ENCODE assay signal across 1 cellular context in the genomic region with DNA sequence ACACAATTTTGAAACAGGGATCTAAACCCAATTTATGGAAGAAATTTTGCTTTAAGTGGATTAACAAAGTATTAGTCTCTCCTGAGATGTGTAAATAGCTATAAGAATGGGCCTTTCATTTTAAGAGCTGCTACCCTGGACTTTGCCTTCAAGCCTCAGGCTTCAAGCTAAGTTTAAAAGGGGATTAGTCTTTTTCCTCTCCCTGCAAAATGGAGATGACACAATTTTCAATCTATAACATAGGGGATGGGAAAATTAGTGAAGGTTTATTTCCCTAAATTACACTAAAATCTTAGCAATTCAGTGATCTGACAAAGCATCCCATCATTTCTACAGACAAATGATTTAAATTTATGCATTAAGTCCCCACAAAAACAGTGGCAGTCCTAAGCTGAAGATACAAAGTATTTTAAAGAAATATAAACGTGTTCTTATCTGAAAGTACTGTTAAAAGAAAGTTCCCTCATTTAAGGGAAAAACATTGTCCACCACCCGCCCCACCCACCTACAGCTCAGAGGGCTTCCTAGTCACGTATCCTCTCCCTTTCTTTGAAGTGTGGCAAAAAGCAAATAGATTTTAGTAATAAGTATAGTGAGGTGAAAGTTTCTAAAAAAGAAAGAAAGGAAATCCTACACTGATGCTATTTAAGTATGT.
TF ChIP-seq lines count a peak whose summit lies in the region.

No MANE protein-coding gene starts in this region.

TF ChIP-seq in HepG2, 621 proteins besides CTCF, POLR2A, EP300 and RAD21 (continued from another document and continues in another):
- TF ChIP-seq, protein P1, sequence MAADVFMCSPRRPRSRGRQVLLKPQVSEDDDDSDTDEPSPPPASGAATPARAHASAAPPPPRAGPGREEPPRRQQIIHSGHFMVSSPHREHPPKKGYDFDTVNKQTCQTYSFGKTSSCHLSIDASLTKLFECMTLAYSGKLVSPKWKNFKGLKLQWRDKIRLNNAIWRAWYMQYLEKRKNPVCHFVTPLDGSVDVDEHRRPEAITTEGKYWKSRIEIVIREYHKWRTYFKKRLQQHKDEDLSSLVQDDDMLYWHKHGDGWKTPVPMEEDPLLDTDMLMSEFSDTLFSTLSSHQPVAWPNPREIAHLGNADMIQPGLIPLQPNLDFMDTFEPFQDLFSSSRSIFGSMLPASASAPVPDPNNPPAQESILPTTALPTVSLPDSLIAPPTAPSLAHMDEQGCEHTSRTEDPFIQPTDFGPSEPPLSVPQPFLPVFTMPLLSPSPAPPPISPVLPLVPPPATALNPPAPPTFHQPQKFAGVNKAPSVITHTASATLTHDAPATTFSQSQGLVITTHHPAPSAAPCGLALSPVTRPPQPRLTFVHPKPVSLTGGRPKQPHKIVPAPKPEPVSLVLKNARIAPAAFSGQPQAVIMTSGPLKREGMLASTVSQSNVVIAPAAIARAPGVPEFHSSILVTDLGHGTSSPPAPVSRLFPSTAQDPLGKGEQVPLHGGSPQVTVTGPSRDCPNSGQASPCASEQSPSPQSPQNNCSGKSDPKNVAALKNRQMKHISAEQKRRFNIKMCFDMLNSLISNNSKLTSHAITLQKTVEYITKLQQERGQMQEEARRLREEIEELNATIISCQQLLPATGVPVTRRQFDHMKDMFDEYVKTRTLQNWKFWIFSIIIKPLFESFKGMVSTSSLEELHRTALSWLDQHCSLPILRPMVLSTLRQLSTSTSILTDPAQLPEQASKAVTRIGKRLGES (CRISPR knock-in tag; IDR thresholded peaks at IDR 0.05; ENCODE audit: borderline replicate concordance), result no peak
- TF ChIP-seq ZNF143 (CRISPR knock-in tag; IDR thresholded peaks at IDR 0.05), result no peak
- TF ChIP-seq SMAD1 (CRISPR knock-in tag; IDR thresholded peaks at IDR 0.05; ENCODE audit: borderline replicate concordance, low read depth), result no peak
- TF ChIP-seq, protein P2, sequence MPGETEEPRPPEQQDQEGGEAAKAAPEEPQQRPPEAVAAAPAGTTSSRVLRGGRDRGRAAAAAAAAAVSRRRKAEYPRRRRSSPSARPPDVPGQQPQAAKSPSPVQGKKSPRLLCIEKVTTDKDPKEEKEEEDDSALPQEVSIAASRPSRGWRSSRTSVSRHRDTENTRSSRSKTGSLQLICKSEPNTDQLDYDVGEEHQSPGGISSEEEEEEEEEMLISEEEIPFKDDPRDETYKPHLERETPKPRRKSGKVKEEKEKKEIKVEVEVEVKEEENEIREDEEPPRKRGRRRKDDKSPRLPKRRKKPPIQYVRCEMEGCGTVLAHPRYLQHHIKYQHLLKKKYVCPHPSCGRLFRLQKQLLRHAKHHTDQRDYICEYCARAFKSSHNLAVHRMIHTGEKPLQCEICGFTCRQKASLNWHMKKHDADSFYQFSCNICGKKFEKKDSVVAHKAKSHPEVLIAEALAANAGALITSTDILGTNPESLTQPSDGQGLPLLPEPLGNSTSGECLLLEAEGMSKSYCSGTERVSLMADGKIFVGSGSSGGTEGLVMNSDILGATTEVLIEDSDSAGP (CRISPR knock-in tag; IDR thresholded peaks at IDR 0.05; ENCODE audit: borderline replicate concordance), result no peak
- peak; percentile 95 for TF ChIP-seq NFIC (IDR thresholded peaks at IDR 0.05; ENCODE audit: low read length)
- no peak for TF ChIP-seq ZNF124 (CRISPR knock-in tag; IDR thresholded peaks at IDR 0.05)
- no peak for TF ChIP-seq ZNF775 (CRISPR knock-in tag; IDR thresholded peaks at IDR 0.05; ENCODE audit: borderline replicate concordance)
- TF ChIP-seq TBX2 (CRISPR knock-in tag; IDR thresholded peaks at IDR 0.05; ENCODE audit: borderline replicate concordance), result peak; percentile 88
- TF ChIP-seq, protein P3, sequence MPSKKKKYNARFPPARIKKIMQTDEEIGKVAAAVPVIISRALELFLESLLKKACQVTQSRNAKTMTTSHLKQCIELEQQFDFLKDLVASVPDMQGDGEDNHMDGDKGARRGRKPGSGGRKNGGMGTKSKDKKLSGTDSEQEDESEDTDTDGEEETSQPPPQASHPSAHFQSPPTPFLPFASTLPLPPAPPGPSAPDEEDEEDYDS (CRISPR knock-in tag; IDR thresholded peaks at IDR 0.05), result peak; percentile 41; the same call in 1 of the 2 replicates
- TF ChIP-seq ZNF773 (CRISPR knock-in tag; IDR thresholded peaks at IDR 0.05; ENCODE audit: borderline replicate concordance), result no peak
- TF ChIP-seq, protein P4, sequence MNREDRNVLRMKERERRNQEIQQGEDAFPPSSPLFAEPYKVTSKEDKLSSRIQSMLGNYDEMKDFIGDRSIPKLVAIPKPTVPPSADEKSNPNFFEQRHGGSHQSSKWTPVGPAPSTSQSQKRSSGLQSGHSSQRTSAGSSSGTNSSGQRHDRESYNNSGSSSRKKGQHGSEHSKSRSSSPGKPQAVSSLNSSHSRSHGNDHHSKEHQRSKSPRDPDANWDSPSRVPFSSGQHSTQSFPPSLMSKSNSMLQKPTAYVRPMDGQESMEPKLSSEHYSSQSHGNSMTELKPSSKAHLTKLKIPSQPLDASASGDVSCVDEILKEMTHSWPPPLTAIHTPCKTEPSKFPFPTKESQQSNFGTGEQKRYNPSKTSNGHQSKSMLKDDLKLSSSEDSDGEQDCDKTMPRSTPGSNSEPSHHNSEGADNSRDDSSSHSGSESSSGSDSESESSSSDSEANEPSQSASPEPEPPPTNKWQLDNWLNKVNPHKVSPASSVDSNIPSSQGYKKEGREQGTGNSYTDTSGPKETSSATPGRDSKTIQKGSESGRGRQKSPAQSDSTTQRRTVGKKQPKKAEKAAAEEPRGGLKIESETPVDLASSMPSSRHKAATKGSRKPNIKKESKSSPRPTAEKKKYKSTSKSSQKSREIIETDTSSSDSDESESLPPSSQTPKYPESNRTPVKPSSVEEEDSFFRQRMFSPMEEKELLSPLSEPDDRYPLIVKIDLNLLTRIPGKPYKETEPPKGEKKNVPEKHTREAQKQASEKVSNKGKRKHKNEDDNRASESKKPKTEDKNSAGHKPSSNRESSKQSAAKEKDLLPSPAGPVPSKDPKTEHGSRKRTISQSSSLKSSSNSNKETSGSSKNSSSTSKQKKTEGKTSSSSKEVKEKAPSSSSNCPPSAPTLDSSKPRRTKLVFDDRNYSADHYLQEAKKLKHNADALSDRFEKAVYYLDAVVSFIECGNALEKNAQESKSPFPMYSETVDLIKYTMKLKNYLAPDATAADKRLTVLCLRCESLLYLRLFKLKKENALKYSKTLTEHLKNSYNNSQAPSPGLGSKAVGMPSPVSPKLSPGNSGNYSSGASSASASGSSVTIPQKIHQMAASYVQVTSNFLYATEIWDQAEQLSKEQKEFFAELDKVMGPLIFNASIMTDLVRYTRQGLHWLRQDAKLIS (CRISPR knock-in tag; IDR thresholded peaks at IDR 0.05), result 0 out of 2 replicates have a peak, but pooled peaks have one; percentile 71
- TF ChIP-seq NFIB (CRISPR knock-in tag; IDR thresholded peaks at IDR 0.05; ENCODE audit: borderline replicate concordance), result no peak
- TF ChIP-seq SRSF9 (IDR thresholded peaks at IDR 0.05; ENCODE audit: borderline replicate concordance, insufficient read depth, low read depth, low read length, poor library complexity, severe bottlenecking), result no peak
- TF ChIP-seq ARID2 (CRISPR knock-in tag; IDR thresholded peaks at IDR 0.05; ENCODE audit: borderline replicate concordance), result 0 out of 2 replicates have a peak, but pooled peaks have one; percentile 58
- TF ChIP-seq ZNF670 (CRISPR knock-in tag; IDR thresholded peaks at IDR 0.05; ENCODE audit: borderline replicate concordance), result no peak
- TF ChIP-seq KDM5B (CRISPR knock-in tag; IDR thresholded peaks at IDR 0.05; ENCODE audit: borderline replicate concordance), result no peak
- TF ChIP-seq ZNF557 (CRISPR knock-in tag; IDR thresholded peaks at IDR 0.05), result no peak
- TF ChIP-seq, protein P5, sequence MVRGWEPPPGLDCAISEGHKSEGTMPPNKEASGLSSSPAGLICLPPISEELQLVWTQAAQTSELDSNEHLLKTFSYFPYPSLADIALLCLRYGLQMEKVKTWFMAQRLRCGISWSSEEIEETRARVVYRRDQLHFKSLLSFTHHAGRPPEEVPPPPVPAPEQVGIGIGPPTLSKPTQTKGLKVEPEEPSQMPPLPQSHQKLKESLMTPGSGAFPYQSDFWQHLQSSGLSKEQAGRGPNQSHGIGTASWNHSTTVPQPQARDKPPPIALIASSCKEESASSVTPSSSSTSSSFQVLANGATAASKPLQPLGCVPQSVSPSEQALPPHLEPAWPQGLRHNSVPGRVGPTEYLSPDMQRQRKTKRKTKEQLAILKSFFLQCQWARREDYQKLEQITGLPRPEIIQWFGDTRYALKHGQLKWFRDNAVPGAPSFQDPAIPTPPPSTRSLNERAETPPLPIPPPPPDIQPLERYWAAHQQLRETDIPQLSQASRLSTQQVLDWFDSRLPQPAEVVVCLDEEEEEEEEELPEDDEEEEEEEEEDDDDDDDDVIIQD (CRISPR knock-in tag; IDR thresholded peaks at IDR 0.05; ENCODE audit: low read depth), result peak; percentile 41; the same call in 1 of the 2 replicates
- TF ChIP-seq, protein P6, sequence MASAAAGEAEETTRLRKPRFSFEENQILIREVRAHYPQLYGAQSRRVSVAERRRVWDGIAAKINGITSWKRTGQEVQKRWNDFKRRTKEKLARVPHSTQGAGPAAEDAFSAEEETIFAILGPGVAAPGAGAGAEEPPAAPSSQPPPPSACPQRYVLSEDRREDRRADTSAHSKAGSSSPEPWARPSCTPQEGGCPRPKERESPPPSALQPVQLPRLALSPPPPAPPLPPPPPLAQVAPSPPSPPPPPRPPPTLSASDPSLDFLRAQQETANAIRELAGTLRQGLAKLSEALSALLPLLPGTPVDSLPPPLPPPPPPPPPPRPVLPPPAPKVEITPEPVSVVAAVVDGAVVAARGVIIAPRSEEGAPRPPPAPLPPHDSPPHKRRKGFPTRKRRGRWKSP (CRISPR knock-in tag; IDR thresholded peaks at IDR 0.05), result peak; percentile 48; the same call in 1 of the 2 replicates
- 0 out of 2 replicates have a peak, but pooled peaks have one; percentile 19 for TF ChIP-seq ZNF629 (CRISPR knock-in tag; conservative IDR thresholded peaks at IDR 0.05)
- TF ChIP-seq TOE1 (CRISPR knock-in tag; IDR thresholded peaks at IDR 0.05), result no peak
- TF ChIP-seq, protein P7, sequence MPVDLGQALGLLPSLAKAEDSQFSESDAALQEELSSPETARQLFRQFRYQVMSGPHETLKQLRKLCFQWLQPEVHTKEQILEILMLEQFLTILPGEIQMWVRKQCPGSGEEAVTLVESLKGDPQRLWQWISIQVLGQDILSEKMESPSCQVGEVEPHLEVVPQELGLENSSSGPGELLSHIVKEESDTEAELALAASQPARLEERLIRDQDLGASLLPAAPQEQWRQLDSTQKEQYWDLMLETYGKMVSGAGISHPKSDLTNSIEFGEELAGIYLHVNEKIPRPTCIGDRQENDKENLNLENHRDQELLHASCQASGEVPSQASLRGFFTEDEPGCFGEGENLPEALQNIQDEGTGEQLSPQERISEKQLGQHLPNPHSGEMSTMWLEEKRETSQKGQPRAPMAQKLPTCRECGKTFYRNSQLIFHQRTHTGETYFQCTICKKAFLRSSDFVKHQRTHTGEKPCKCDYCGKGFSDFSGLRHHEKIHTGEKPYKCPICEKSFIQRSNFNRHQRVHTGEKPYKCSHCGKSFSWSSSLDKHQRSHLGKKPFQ (CRISPR knock-in tag; IDR thresholded peaks at IDR 0.05; ENCODE audit: insufficient replicate concordance), result no peak
- TF ChIP-seq, protein P8, sequence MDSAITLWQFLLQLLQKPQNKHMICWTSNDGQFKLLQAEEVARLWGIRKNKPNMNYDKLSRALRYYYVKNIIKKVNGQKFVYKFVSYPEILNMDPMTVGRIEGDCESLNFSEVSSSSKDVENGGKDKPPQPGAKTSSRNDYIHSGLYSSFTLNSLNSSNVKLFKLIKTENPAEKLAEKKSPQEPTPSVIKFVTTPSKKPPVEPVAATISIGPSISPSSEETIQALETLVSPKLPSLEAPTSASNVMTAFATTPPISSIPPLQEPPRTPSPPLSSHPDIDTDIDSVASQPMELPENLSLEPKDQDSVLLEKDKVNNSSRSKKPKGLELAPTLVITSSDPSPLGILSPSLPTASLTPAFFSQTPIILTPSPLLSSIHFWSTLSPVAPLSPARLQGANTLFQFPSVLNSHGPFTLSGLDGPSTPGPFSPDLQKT (CRISPR knock-in tag; IDR thresholded peaks at IDR 0.05; ENCODE audit: borderline replicate concordance), result no peak
- peak; percentile 80 for TF ChIP-seq FOXA3 (CRISPR knock-in tag; IDR thresholded peaks at IDR 0.05)
- TF ChIP-seq CREB1 (IDR thresholded peaks at IDR 0.05), result no peak
- TF ChIP-seq CREB1 (CRISPR knock-in tag; IDR thresholded peaks at IDR 0.05), result peak; percentile 74; the same call in 1 of the 2 replicates
- TF ChIP-seq, protein P9, sequence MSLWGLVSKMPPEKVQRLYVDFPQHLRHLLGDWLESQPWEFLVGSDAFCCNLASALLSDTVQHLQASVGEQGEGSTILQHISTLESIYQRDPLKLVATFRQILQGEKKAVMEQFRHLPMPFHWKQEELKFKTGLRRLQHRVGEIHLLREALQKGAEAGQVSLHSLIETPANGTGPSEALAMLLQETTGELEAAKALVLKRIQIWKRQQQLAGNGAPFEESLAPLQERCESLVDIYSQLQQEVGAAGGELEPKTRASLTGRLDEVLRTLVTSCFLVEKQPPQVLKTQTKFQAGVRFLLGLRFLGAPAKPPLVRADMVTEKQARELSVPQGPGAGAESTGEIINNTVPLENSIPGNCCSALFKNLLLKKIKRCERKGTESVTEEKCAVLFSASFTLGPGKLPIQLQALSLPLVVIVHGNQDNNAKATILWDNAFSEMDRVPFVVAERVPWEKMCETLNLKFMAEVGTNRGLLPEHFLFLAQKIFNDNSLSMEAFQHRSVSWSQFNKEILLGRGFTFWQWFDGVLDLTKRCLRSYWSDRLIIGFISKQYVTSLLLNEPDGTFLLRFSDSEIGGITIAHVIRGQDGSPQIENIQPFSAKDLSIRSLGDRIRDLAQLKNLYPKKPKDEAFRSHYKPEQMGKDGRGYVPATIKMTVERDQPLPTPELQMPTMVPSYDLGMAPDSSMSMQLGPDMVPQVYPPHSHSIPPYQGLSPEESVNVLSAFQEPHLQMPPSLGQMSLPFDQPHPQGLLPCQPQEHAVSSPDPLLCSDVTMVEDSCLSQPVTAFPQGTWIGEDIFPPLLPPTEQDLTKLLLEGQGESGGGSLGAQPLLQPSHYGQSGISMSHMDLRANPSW (CRISPR knock-in tag; IDR thresholded peaks at IDR 0.05; ENCODE audit: borderline replicate concordance), result peak; percentile 77; the same call in 1 of the 2 replicates
- TF ChIP-seq TP53 (CRISPR knock-in tag; conservative IDR thresholded peaks at IDR 0.05), result no peak
- TF ChIP-seq, protein P10, sequence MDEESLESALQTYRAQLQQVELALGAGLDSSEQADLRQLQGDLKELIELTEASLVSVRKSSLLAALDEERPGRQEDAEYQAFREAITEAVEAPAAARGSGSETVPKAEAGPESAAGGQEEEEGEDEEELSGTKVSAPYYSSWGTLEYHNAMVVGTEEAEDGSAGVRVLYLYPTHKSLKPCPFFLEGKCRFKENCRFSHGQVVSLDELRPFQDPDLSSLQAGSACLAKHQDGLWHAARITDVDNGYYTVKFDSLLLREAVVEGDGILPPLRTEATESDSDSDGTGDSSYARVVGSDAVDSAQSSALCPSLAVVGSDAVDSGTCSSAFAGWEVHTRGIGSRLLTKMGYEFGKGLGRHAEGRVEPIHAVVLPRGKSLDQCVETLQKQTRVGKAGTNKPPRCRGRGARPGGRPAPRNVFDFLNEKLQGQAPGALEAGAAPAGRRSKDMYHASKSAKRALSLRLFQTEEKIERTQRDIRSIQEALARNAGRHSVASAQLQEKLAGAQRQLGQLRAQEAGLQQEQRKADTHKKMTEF (CRISPR knock-in tag; IDR thresholded peaks at IDR 0.05), result peak; percentile 84
- TF ChIP-seq RARA (CRISPR knock-in tag; IDR thresholded peaks at IDR 0.05), result peak; percentile 71
- TF ChIP-seq AGO1 (IDR thresholded peaks at IDR 0.05; ENCODE audit: low read depth, low read length, poor library complexity, severe bottlenecking), result no peak
- TF ChIP-seq MED13 (CRISPR knock-in tag; IDR thresholded peaks at IDR 0.05), result peak; percentile 59; the same call in 1 of the 2 replicates
- TF ChIP-seq DR1 (CRISPR knock-in tag; IDR thresholded peaks at IDR 0.05), result no peak
- 0 out of 2 replicates have a peak, but pooled peaks have one; percentile 22 for TF ChIP-seq SNAPC2 (CRISPR knock-in tag; IDR thresholded peaks at IDR 0.05)
- TF ChIP-seq ADNP (CRISPR knock-in tag; IDR thresholded peaks at IDR 0.05), result no peak
- no peak for TF ChIP-seq GABPA (IDR thresholded peaks at IDR 0.05; ENCODE audit: low read depth, low read length)
- TF ChIP-seq GABPA (CRISPR knock-in tag; IDR thresholded peaks at IDR 0.05; ENCODE audit: low read depth), result peak; percentile 65
- no peak for TF ChIP-seq SRSF1 (optimal IDR thresholded peaks at IDR 0.05; ENCODE audit: low read depth, low read length)
